ENCODE assay signal across 27 cellular contexts in genomic region chr2:72062336-72062735, GRCh38.
"Had no signal": no experiment of that assay in that cellular context is flagged by ENCODE, and none has a peak within 500 bp of the region (broad histone marks: within the 10 kb centered on the region; RNA-seq: fewer than 3 reads in every experiment).

No MANE protein-coding gene starts in this region.

- H3K9me3 ChIP-seq: ascending aorta had no signal

- H3K4me1 ChIP-seq: ascending aorta had no signal

- H3K4me3 ChIP-seq: ascending aorta, coronary artery, dorsolateral prefrontal cortex had no signal

- H3K27me3 ChIP-seq: ascending aorta had no signal

- H3K4me1 Mint-ChIP-seq: activated CD4-positive, alpha-beta T cell treated with anti-CD3 and anti-CD28 coated beads for 36 hours; activated CD4-positive, alpha-beta T cell treated with anti-CD3 and anti-CD28 coated beads, Interleukin-2, amount 10 ng/mL, durations not matched to agents 24 days and 14 days; activated CD8-positive, alpha-beta memory T cell treated with anti-CD3 and anti-CD28 coated beads, Interleukin-2, amount 10 ng/mL, durations not matched to agents 7 days and 5 days; activated naive CD4-positive, alpha-beta T cell treated with anti-CD3 and anti-CD28 coated beads, Interleukin-2, amount 10 ng/mL, durations not matched to agents 7 days and 5 days; activated naive CD8-positive, alpha-beta T cell treated with anti-CD3 and anti-CD28 coated beads, Interleukin-2, amount 10 ng/mL, durations not matched to agents 7 days and 5 days; brain; central memory CD8-positive, alpha-beta T cell; endodermal cell had no signal

- H3K36me3 ChIP-seq: ascending aorta had no signal

- H3K9me3 Mint-ChIP-seq: activated CD4-positive, alpha-beta memory T cell treated with anti-CD3 and anti-CD28 coated beads for 36 hours; activated naive CD4-positive, alpha-beta T cell treated with anti-CD3 and anti-CD28 coated beads, Interleukin-2, amount 10 ng/mL, durations not matched to agents 7 days and 5 days; activated naive CD8-positive, alpha-beta T cell treated with anti-CD3 and anti-CD28 coated beads, Interleukin-2, amount 10 ng/mL, durations not matched to agents 7 days and 5 days; activated T-cell treated with anti-CD3 and anti-CD28 coated beads, Interleukin-2, amount 50 U/mL, for 72 hours; central memory CD8-positive, alpha-beta T cell had no signal

- H3K27ac ChIP-seq: ascending aorta, coronary artery, dorsolateral prefrontal cortex had no signal

- H3K27ac Mint-ChIP-seq: activated CD4-positive, alpha-beta memory T cell treated with anti-CD3 and anti-CD28 coated beads for 36 hours; activated CD4-positive, alpha-beta T cell treated with anti-CD3 and anti-CD28 coated beads for 36 hours; activated CD4-positive, alpha-beta T cell treated with anti-CD3 and anti-CD28 coated beads, Interleukin-2, amount 10 ng/mL, durations not matched to agents 24 days and 14 days; activated CD8-positive, alpha-beta memory T cell treated with anti-CD3 and anti-CD28 coated beads, Interleukin-2, amount 10 ng/mL, durations not matched to agents 7 days and 5 days; activated CD8-positive, alpha-beta T cell treated with anti-CD3 and anti-CD28 coated beads, Interleukin-2, amount 10 ng/mL, durations not matched to agents 7 days and 5 days; activated naive CD4-positive, alpha-beta T cell treated with anti-CD3 and anti-CD28 coated beads, Interleukin-2, amount 10 ng/mL, durations not matched to agents 7 days and 5 days; activated naive CD4-positive, alpha-beta T cell treated with anti-CD3 and anti-CD28 coated beads, Interleukin-2, amount 50 U/mL, for 72 hours; activated naive CD8-positive, alpha-beta T cell treated with anti-CD3 and anti-CD28 coated beads, Interleukin-2, amount 10 ng/mL, durations not matched to agents 7 days and 5 days; activated T-cell treated with anti-CD3 and anti-CD28 coated beads, Interleukin-2, amount 50 U/mL, for 72 hours; brain; dendritic cell treated with granulocyte-macrophage colony-stimulating factor and Interleukin-4, amounts not matched to agents 40 ng/mL and 50 ng/mL, for 4 days; endodermal cell had no signal

- DNase-seq: activated CD4-positive, alpha-beta memory T cell treated with anti-CD3 and anti-CD28 coated beads for 36 hours; activated CD4-positive, alpha-beta T cell treated with anti-CD3 and anti-CD28 coated beads for 36 hours; activated CD4-positive, alpha-beta T cell treated with anti-CD3 and anti-CD28 coated beads, Interleukin-2, amount 10 ng/mL, durations not matched to agents 24 days and 14 days; activated CD4-positive, CD25-positive, alpha-beta regulatory T cell; activated CD4-positive, CD25-positive, alpha-beta regulatory T cell treated with anti-CD3 and anti-CD28 coated beads, Interleukin-2, amount 50 U/mL, for 72 hours; activated CD8-positive, alpha-beta memory T cell treated with anti-CD3 and anti-CD28 coated beads, Interleukin-2, amount 10 ng/mL, durations not matched to agents 7 days and 5 days; activated CD8-positive, alpha-beta memory T cell treated with anti-CD3 and anti-CD28 coated beads, Interleukin-2, amount 50 U/mL, for 4 hours; activated CD8-positive, alpha-beta T cell treated with anti-CD3 and anti-CD28 coated beads, Interleukin-2, amount 10 ng/mL, durations not matched to agents 7 days and 5 days; activated gamma-delta T cell; activated naive CD4-positive, alpha-beta T cell; activated naive CD4-positive, alpha-beta T cell treated with anti-CD3 and anti-CD28 coated beads, Interleukin-2, amount 10 ng/mL, durations not matched to agents 7 days and 5 days; activated naive CD8-positive, alpha-beta T cell treated with anti-CD3 and anti-CD28 coated beads, Interleukin-2, amount 10 ng/mL, durations not matched to agents 7 days and 5 days; activated T-cell treated with anti-CD3 and anti-CD28 coated beads, Interleukin-2, amount 50 U/mL, for 1 hour; activated T-cell treated with anti-CD3 and anti-CD28 coated beads, Interleukin-2, amount 50 U/mL, for 72 hours; dorsolateral prefrontal cortex; effector memory CD4-positive, alpha-beta T cell; endodermal cell; foreskin fibroblast; head of caudate nucleus; T-helper 2 cell had no signal

- H3K4me3 Mint-ChIP-seq: activated CD4-positive, alpha-beta memory T cell treated with anti-CD3 and anti-CD28 coated beads for 36 hours; activated CD4-positive, alpha-beta T cell treated with anti-CD3 and anti-CD28 coated beads for 36 hours; activated CD4-positive, alpha-beta T cell treated with anti-CD3 and anti-CD28 coated beads, Interleukin-2, amount 10 ng/mL, durations not matched to agents 24 days and 14 days; activated CD8-positive, alpha-beta memory T cell treated with anti-CD3 and anti-CD28 coated beads, Interleukin-2, amount 10 ng/mL, durations not matched to agents 7 days and 5 days; activated CD8-positive, alpha-beta T cell treated with anti-CD3 and anti-CD28 coated beads, Interleukin-2, amount 10 ng/mL, durations not matched to agents 7 days and 5 days; activated naive CD4-positive, alpha-beta T cell treated with anti-CD3 and anti-CD28 coated beads, Interleukin-2, amount 10 ng/mL, durations not matched to agents 7 days and 5 days; activated naive CD8-positive, alpha-beta T cell treated with anti-CD3 and anti-CD28 coated beads, Interleukin-2, amount 10 ng/mL, durations not matched to agents 7 days and 5 days; activated T-cell treated with anti-CD3 and anti-CD28 coated beads, Interleukin-2, amount 50 U/mL, for 72 hours; brain; central memory CD8-positive, alpha-beta T cell; dendritic cell treated with granulocyte-macrophage colony-stimulating factor and Interleukin-4, amounts not matched to agents 40 ng/mL and 50 ng/mL, for 4 days; endodermal cell had no signal

- H3K36me3 Mint-ChIP-seq: activated CD4-positive, alpha-beta memory T cell treated with anti-CD3 and anti-CD28 coated beads for 36 hours; activated CD8-positive, alpha-beta memory T cell treated with anti-CD3 and anti-CD28 coated beads, Interleukin-2, amount 10 ng/mL, durations not matched to agents 7 days and 5 days; activated naive CD4-positive, alpha-beta T cell treated with anti-CD3 and anti-CD28 coated beads, Interleukin-2, amount 10 ng/mL, durations not matched to agents 7 days and 5 days; activated naive CD4-positive, alpha-beta T cell treated with anti-CD3 and anti-CD28 coated beads, Interleukin-2, amount 50 U/mL, for 72 hours; activated naive CD8-positive, alpha-beta T cell treated with anti-CD3 and anti-CD28 coated beads, Interleukin-2, amount 10 ng/mL, durations not matched to agents 7 days and 5 days; brain had no signal

- ATAC-seq: activated CD4-positive, alpha-beta T cell treated with anti-CD3 and anti-CD28 coated beads for 36 hours; activated CD8-positive, alpha-beta memory T cell treated with anti-CD3 and anti-CD28 coated beads, Interleukin-2, amount 10 ng/mL, durations not matched to agents 7 days and 5 days; activated CD8-positive, alpha-beta T cell treated with anti-CD3 and anti-CD28 coated beads, Interleukin-2, amount 10 ng/mL, durations not matched to agents 7 days and 5 days; activated naive CD4-positive, alpha-beta T cell treated with anti-CD3 and anti-CD28 coated beads, Interleukin-2, amount 50 U/mL, for 72 hours; activated T-cell treated with anti-CD3 and anti-CD28 coated beads, Interleukin-2, amount 50 U/mL, for 72 hours; esophagus mucosa had no signal

- H3K27me3 Mint-ChIP-seq: activated CD4-positive, alpha-beta T cell treated with anti-CD3 and anti-CD28 coated beads, Interleukin-2, amount 10 ng/mL, durations not matched to agents 24 days and 14 days; activated naive CD4-positive, alpha-beta T cell treated with anti-CD3 and anti-CD28 coated beads, Interleukin-2, amount 10 ng/mL, durations not matched to agents 7 days and 5 days; dendritic cell treated with granulocyte-macrophage colony-stimulating factor and Interleukin-4, amounts not matched to agents 40 ng/mL and 50 ng/mL, for 4 days had no signal
